In the genomic region with DNA sequence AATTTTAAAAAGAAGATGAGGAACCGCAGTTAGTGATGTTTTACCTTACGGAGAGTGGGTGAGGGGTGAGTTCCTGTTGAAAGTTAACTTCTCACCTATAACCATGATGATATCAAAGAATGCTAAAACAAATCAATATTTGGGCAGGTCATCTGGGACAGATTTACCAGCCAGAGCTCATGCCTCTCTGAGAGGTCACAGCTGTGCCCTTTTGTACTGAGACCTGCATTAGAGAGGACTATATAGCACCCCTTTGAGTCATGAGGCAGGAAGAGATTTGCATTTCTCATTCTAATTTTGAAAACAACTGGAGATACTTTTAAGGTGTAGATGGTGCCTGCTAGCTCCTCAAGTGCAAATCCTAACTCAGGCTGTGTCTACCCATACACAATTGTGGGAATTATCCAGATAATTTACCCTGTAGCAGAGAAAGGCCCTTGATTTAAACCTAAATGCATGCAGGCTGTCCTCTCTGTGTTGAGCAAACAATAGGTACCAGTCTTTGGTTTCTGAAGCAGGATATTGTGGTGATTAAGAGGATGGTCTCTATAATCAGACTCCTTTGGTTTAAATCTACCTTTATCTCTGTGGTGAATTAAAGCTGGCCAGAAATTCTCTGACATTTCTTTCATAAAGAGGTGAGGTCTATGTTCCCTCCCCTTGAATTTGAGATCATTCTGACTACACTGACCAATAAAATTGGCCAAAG, we compare ENCODE assay signal across 10 cellular contexts.
DNase-seq lines count a peak whose midpoint lies in the region; ATAC-seq and TF ChIP-seq lines count a peak whose summit lies in the region.
"Had no signal": no experiment of that assay in that cellular context is flagged by ENCODE, and none has a peak within 500 bp of the region (broad histone marks: within the 10 kb centered on the region; RNA-seq: fewer than 3 reads in every experiment).

No MANE protein-coding gene starts in this region.

- DNase-seq in choroid plexus epithelial cell (ENCODE audit: low read depth): peak; percentile 51
- no peak for DNase-seq in ACHN
- no peak for DNase-seq in KBM-7
- no peak for DNase-seq in DMS79 treated with DMSO at 0.1 percent for 48 hours (lab: John Stamatoyannopoulos, UW)
- DNase-seq in activated CD8-positive, alpha-beta memory T cell treated with anti-CD3 and anti-CD28 coated beads, Interleukin-2, amount 50 U/mL, for 48 hours: no peak
- DNase-seq: NCI-H1092 treated with DMSO at 0.1 percent for 48 hours had no signal

- no peak for TF ChIP-seq CTCF in choroid plexus epithelial cell (conservative IDR thresholded peaks at IDR 0.05; ENCODE audit: low read depth, low read length)

- no peak overlapping the region for H3K4me3 ChIP-seq in choroid plexus epithelial cell (ENCODE audit: low read depth, low read length)
- H3K4me3 ChIP-seq: BLaER1 had no signal

- in situ Hi-C loops in ACHN (cut with HindIII; ENCODE audit: low pct_ligation_motif_present, low pct_unique_long_range_greater_than_20kb, low sequenced_read_pairs) (no loop called here), KBM-7 (cut with MboI; ENCODE audit: low pct_unique_long_range_greater_than_20kb, low sequenced_read_pairs) (no loop called here)

- peak; percentile 95 for ATAC-seq in GM18502 (IDR thresholded peaks at IDR 0.05; ENCODE audit: poor library complexity, unreplicated experiment)
- peak; percentile 97 for ATAC-seq in GM21447 (IDR thresholded peaks at IDR 0.05; ENCODE audit: unreplicated experiment)
- peak; percentile 93 for ATAC-seq in HG03103 (IDR thresholded peaks at IDR 0.05; ENCODE audit: low read depth, unreplicated experiment)
